Comparison of ENCODE assay signal across 15 cellular contexts in genomic region chr19:55671054-55671378, GRCh38. TPM values are rescaled to one million over a fixed set of nuclear protein-coding genes. Genes with fewer than 3 reads are reported as not detected.
DNase-seq lines count a peak whose midpoint lies in the region; ATAC-seq lines count a peak whose summit lies in the region.
"Had no signal": no experiment of that assay in that cellular context is flagged by ENCODE, and none has a peak within 500 bp of the region (broad histone marks: within the 10 kb centered on the region; RNA-seq: fewer than 3 reads in every experiment).

No MANE protein-coding gene starts in this region.

- H3K4me3 Mint-ChIP-seq in activated naive CD4-positive, alpha-beta T cell treated with anti-CD3 and anti-CD28 coated beads, Interleukin-2, amount 50 U/mL, for 24 hours = no peak overlapping the region
- peak overlapping the region in 2 of 4 donors; percentile 33 to 44 for H3K4me3 Mint-ChIP-seq in IgD-negative memory B cell
- H3K4me3 Mint-ChIP-seq in dendritic cell treated with granulocyte-macrophage colony-stimulating factor and Interleukin-4, amounts not matched to agents 40 ng/mL and 50 ng/mL, for 4 days = no peak overlapping the region
- H3K4me3 Mint-ChIP-seq in stimulated activated memory B cell treated with anti-CD40 and anti-IgM and Interleukin-4, amounts not matched to agents 10 μg/mL and 1 μg/mL and 100 μg/mL, for 72 hours = no peak overlapping the region
- H3K4me3 Mint-ChIP-seq: CD8-positive, alpha-beta T cell; T-cell had no signal

- H3K27me3 Mint-ChIP-seq in activated naive CD4-positive, alpha-beta T cell treated with anti-CD3 and anti-CD28 coated beads, Interleukin-2, amount 50 U/mL, for 24 hours = no peaks in the 10 kb centered on the region
- no peaks in the 10 kb centered on the region for H3K27me3 Mint-ChIP-seq in IgD-negative memory B cell
- H3K27me3 Mint-ChIP-seq in dendritic cell treated with granulocyte-macrophage colony-stimulating factor and Interleukin-4, amounts not matched to agents 40 ng/mL and 50 ng/mL, for 4 days = no peaks in the 10 kb centered on the region
- no peaks in the 10 kb centered on the region for H3K27me3 Mint-ChIP-seq in stimulated activated memory B cell treated with anti-CD40 and anti-IgM and Interleukin-4, amounts not matched to agents 10 μg/mL and 1 μg/mL and 100 μg/mL, for 72 hours
- H3K27me3 Mint-ChIP-seq: T-cell had no signal

- no peaks in the 10 kb centered on the region for H3K9me3 Mint-ChIP-seq in activated naive CD4-positive, alpha-beta T cell treated with anti-CD3 and anti-CD28 coated beads, Interleukin-2, amount 50 U/mL, for 24 hours
- no peaks in the 10 kb centered on the region for H3K9me3 Mint-ChIP-seq in IgD-negative memory B cell
- H3K9me3 Mint-ChIP-seq in dendritic cell treated with granulocyte-macrophage colony-stimulating factor and Interleukin-4, amounts not matched to agents 40 ng/mL and 50 ng/mL, for 4 days = no peaks in the 10 kb centered on the region
- no peaks in the 10 kb centered on the region for H3K9me3 Mint-ChIP-seq in stimulated activated memory B cell treated with anti-CD40 and anti-IgM and Interleukin-4, amounts not matched to agents 10 μg/mL and 1 μg/mL and 100 μg/mL, for 72 hours
- H3K9me3 Mint-ChIP-seq: CD8-positive, alpha-beta T cell; T-cell had no signal

- no peak for DNase-seq in activated naive CD4-positive, alpha-beta T cell treated with Interleukin-2 at 50 U/mL for 16 hours
- DNase-seq in SKM-1 treated with dmso at 0.1 percent for 144 hours (lab: John Stamatoyannopoulos, UW; ENCODE audit: unreplicated experiment) (no peak), anterior cingulate cortex (lab: John Stamatoyannopoulos, UW) (no peak)
- DNase-seq in central memory CD4-positive, alpha-beta T cell = no peak
- DNase-seq: CD8-positive, alpha-beta T cell; left cardiac atrium; MV-4-11; psoas muscle; SIG-M5; stimulated activated CD4-positive, alpha-beta T cell treated with anti-CD3 and anti-CD28 coated beads, Interleukin-4, amount 100 ng/mL, for 24 hours had no signal

- ATAC-seq in stimulated activated memory B cell treated with anti-CD40 and anti-IgM and Interleukin-4, amounts not matched to agents 10 μg/mL and 1 μg/mL and 100 μg/mL, for 72 hours = no peak
- ATAC-seq: CD8-positive, alpha-beta T cell; left cardiac atrium; psoas muscle; T-cell had no signal

- H3K4me1 Mint-ChIP-seq in activated naive CD4-positive, alpha-beta T cell treated with anti-CD3 and anti-CD28 coated beads, Interleukin-2, amount 50 U/mL, for 24 hours = peaks cover 39% of the 10 kb centered on the region
- peaks cover 8 to 17% (median 12%) of the 10 kb centered on the region in 3 donors for H3K4me1 Mint-ChIP-seq in IgD-negative memory B cell
- peaks cover 45% of the 10 kb centered on the region for H3K4me1 Mint-ChIP-seq in dendritic cell treated with granulocyte-macrophage colony-stimulating factor and Interleukin-4, amounts not matched to agents 40 ng/mL and 50 ng/mL, for 4 days (ENCODE audit: low read depth)
- H3K4me1 Mint-ChIP-seq in stimulated activated memory B cell treated with anti-CD40 and anti-IgM and Interleukin-4, amounts not matched to agents 10 μg/mL and 1 μg/mL and 100 μg/mL, for 72 hours = peaks cover 52% of the 10 kb centered on the region

- intact Hi-C loops in dendritic cell treated with granulocyte-macrophage colony-stimulating factor and Interleukin-4, amounts not matched to agents 40 ng/mL and 50 ng/mL, for 4 days (cut with micrococcal nuclease) = no loop called here

- peaks cover 9% of the 10 kb centered on the region for H3K36me3 Mint-ChIP-seq in activated naive CD4-positive, alpha-beta T cell treated with anti-CD3 and anti-CD28 coated beads, Interleukin-2, amount 50 U/mL, for 24 hours
- H3K36me3 Mint-ChIP-seq in IgD-negative memory B cell = no peaks in the 10 kb centered on the region
- peaks cover 97% of the 10 kb centered on the region for H3K36me3 Mint-ChIP-seq in dendritic cell treated with granulocyte-macrophage colony-stimulating factor and Interleukin-4, amounts not matched to agents 40 ng/mL and 50 ng/mL, for 4 days (ENCODE audit: low read depth)
- peaks cover 55% of the 10 kb centered on the region for H3K36me3 Mint-ChIP-seq in stimulated activated memory B cell treated with anti-CD40 and anti-IgM and Interleukin-4, amounts not matched to agents 10 μg/mL and 1 μg/mL and 100 μg/mL, for 72 hours

- peak overlapping the region; percentile 32 for H3K27ac Mint-ChIP-seq in activated naive CD4-positive, alpha-beta T cell treated with anti-CD3 and anti-CD28 coated beads, Interleukin-2, amount 50 U/mL, for 24 hours
- H3K27ac Mint-ChIP-seq in IgD-negative memory B cell = peak overlapping the region in 2 of 3 donors; percentile 18 to 82
- H3K27ac Mint-ChIP-seq in dendritic cell treated with granulocyte-macrophage colony-stimulating factor and Interleukin-4, amounts not matched to agents 40 ng/mL and 50 ng/mL, for 4 days = peak overlapping the region; percentile 1
- H3K27ac Mint-ChIP-seq in stimulated activated memory B cell treated with anti-CD40 and anti-IgM and Interleukin-4, amounts not matched to agents 10 μg/mL and 1 μg/mL and 100 μg/mL, for 72 hours = peak overlapping the region; percentile 48
- H3K27ac Mint-ChIP-seq: T-cell had no signal

RNA-seq across cellular contexts. Expression of gene EPN1, which starts 4.0 kb away (rescaled TPM):
- 29.9 TPM for polyA plus RNA-seq in IgD-negative memory B cell

RNA-seq across cellular contexts. Expression of gene U2AF2, which starts 16.2 kb away (rescaled TPM):
- 14.2 TPM for polyA plus RNA-seq in IgD-negative memory B cell

RNA-seq across cellular contexts. Expression of gene CCDC106, which starts 23.0 kb away (rescaled TPM):
- polyA plus RNA-seq in IgD-negative memory B cell = 16.0 TPM

RNA-seq across cellular contexts. Expression of gene ZNF581, which starts 27.6 kb away (rescaled TPM):
- 79.3 TPM for polyA plus RNA-seq in IgD-negative memory B cell

RNA-seq across cellular contexts. Expression of gene ZNF580, which starts 30.2 kb away (rescaled TPM):
- 38.4 TPM for polyA plus RNA-seq in IgD-negative memory B cell
